In the genomic region with DNA sequence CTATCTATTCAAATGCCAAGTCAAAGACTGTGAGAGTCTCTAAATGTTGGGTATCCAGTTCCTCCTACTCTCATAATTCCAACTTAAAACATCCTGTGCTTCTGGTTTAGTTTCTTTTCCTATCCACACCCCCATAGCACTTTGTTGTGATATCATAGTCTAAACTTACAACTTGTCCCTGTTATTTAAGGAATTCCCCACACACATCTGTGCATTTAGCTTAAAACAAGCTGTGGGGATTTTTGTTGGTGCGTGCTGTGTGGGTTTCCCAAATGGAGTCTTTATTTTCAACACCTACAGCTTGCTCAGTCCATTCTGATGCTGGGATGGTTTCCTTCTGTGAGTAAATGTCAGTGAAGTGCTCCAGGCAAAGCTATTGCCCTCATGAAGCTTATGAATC, we compare ENCODE assay signal across 20 cellular contexts.
"Had no signal": no experiment of that assay in that cellular context is flagged by ENCODE, and none has a peak within 500 bp of the region (broad histone marks: within the 10 kb centered on the region; RNA-seq: fewer than 3 reads in every experiment).

No MANE protein-coding gene starts in this region.

- H2AFZ ChIP-seq: hepatocyte had no signal

- H3K4me3 ChIP-seq: dorsolateral prefrontal cortex, hepatocyte, pancreas, psoas muscle, skin epidermis, testis, tibial nerve had no signal

- H3K27me3 ChIP-seq: hepatocyte, pancreas, testis, tibial nerve had no signal

- H3K9me3 ChIP-seq: pancreas, psoas muscle, testis, tibial nerve had no signal

- H3K9me3 Mint-ChIP-seq: central memory CD8-positive, alpha-beta T cell; naive thymus-derived CD8-positive, alpha-beta T cell; neural crest cell had no signal

- DNase-seq: cortex of kidney; effector CD8-positive, alpha-beta T cell; foreskin melanocyte; head of caudate nucleus; kidney glomerular epithelial cell; mesendoderm; naive thymus-derived CD8-positive, alpha-beta T cell; psoas muscle; retina; stimulated activated CD4-positive, alpha-beta T cell treated with anti-CD3 and anti-CD28 coated beads, Interleukin-12 subunit alpha, Interleukin-12 subunit beta, amount 100 ng/mL, for 4 hours; stimulated activated naive CD8-positive, alpha-beta T cell treated with anti-CD3 and anti-CD28 coated beads, Interleukin-15, Interleukin-2, amounts not matched to agents 100 U/mL and 50 U/mL, for 24 hours; testis had no signal

- H3K4me1 ChIP-seq: testis had no signal

- H3K4me2 ChIP-seq: hepatocyte had no signal

- H3K79me2 ChIP-seq: hepatocyte had no signal

- H3K27ac Mint-ChIP-seq: naive thymus-derived CD8-positive, alpha-beta T cell had no signal

- H3K4me3 Mint-ChIP-seq: central memory CD8-positive, alpha-beta T cell; naive thymus-derived CD8-positive, alpha-beta T cell; neural crest cell had no signal

- FAIRE-seq: pancreas had no signal

- H3K36me3 ChIP-seq: pancreas, tibial nerve had no signal

- H3K36me3 Mint-ChIP-seq: naive thymus-derived CD8-positive, alpha-beta T cell had no signal

- H3K27ac ChIP-seq: hepatocyte, psoas muscle, skin epidermis, testis, tibial nerve had no signal

- ATAC-seq: naive thymus-derived CD8-positive, alpha-beta T cell; psoas muscle; sciatic nerve; stimulated activated naive CD8-positive, alpha-beta T cell treated with anti-CD3 and anti-CD28 coated beads, Interleukin-15, Interleukin-2, amounts not matched to agents 100 U/mL and 50 U/mL, for 24 hours had no signal

- H3K4me1 Mint-ChIP-seq: central memory CD8-positive, alpha-beta T cell; naive thymus-derived CD8-positive, alpha-beta T cell had no signal
